1 cellular context compared by ENCODE assay signal in genomic region chr2:197450485-197450884, GRCh38.
TF ChIP-seq lines count a peak whose summit lies in the region.

No MANE protein-coding gene starts in this region.

TF ChIP-seq in H1, 55 proteins besides CTCF, POLR2A, EP300 and RAD21:
- TF ChIP-seq CREB1 (IDR thresholded peaks at IDR 0.05): no peak
- TF ChIP-seq ATF2 (IDR thresholded peaks at IDR 0.05; ENCODE audit: low read length): no peak
- TF ChIP-seq RXRA (IDR thresholded peaks at IDR 0.05; ENCODE audit: insufficient read depth, low read depth, low read length): no peak
- TF ChIP-seq HDAC2 (IDR thresholded peaks at IDR 0.05; ENCODE audit: borderline replicate concordance in 1 of 2, low read depth in 2 of 2, low read length in 2 of 2): no peak
- TF ChIP-seq PHF8 (conservative IDR thresholded peaks at IDR 0.05; ENCODE audit: low read depth, low read length): no peak
- no peak for TF ChIP-seq MAFK (IDR thresholded peaks at IDR 0.05; ENCODE audit: low read depth, low read length)
- TF ChIP-seq YY1 (IDR thresholded peaks at IDR 0.05; ENCODE audit: low read depth, low read length): no peak
- no peak for TF ChIP-seq SIRT6 (IDR thresholded peaks at IDR 0.05; ENCODE audit: low read length)
- no peak for TF ChIP-seq EZH2 (IDR thresholded peaks at IDR 0.05; ENCODE audit: low read depth, low read length, severe bottlenecking)
- no peak for TF ChIP-seq NANOG (IDR thresholded peaks at IDR 0.05; ENCODE audit: insufficient read depth, low read depth, low read length, poor library complexity, severe bottlenecking)
- no peak for TF ChIP-seq FOSL1 (IDR thresholded peaks at IDR 0.05; ENCODE audit: insufficient read depth, low read depth, low read length)
- no peak for TF ChIP-seq SRF (IDR thresholded peaks at IDR 0.05; ENCODE audit: low read depth, low read length)
- TF ChIP-seq BCL11A (IDR thresholded peaks at IDR 0.05; ENCODE audit: low read depth in 2 of 2, low read length in 2 of 2): no peak
- no peak for TF ChIP-seq GTF2F1 (IDR thresholded peaks at IDR 0.05; ENCODE audit: borderline replicate concordance, low read depth, low read length)
